In genomic region chr1:61013953-61014667, GRCh38 we compare ENCODE assay signal across 2 cellular contexts.
A peak's percentile ranks its signal among the peaks of the same experiment; 100 is the strongest.
TF ChIP-seq lines count a peak whose summit lies in the region.

No MANE protein-coding gene starts in this region.

TF ChIP-seq in IMR-90, 13 proteins besides CTCF, POLR2A, EP300 and RAD21:
- TF ChIP-seq RFX5 (IDR thresholded peaks at IDR 0.05; ENCODE audit: low read depth, low read length) (no peak), MAFK (IDR thresholded peaks at IDR 0.05; ENCODE audit: low read depth, low read length) (0 out of 2 replicates have a peak, but pooled peaks have one; percentile 5)

TF ChIP-seq in H1, 55 proteins besides CTCF, POLR2A, EP300 and RAD21:
- TF ChIP-seq GTF2F1 (IDR thresholded peaks at IDR 0.05; ENCODE audit: borderline replicate concordance, low read depth, low read length) (no peak), BRCA1 (IDR thresholded peaks at IDR 0.05; ENCODE audit: low read depth, low read length) (no peak), HDAC6 (IDR thresholded peaks at IDR 0.05; ENCODE audit: low read depth, low read length) (no peak), SP2 (IDR thresholded peaks at IDR 0.05; ENCODE audit: low read length) (no peak), TBP (IDR thresholded peaks at IDR 0.05; ENCODE audit: low read depth, low read length) (no peak), TAF1 (IDR thresholded peaks at IDR 0.05; ENCODE audit: low read depth, low read length) (no peak), SAP30 (IDR thresholded peaks at IDR 0.05; ENCODE audit: insufficient read depth, insufficient replicate concordance, low read length) (no peak), CREB1 (IDR thresholded peaks at IDR 0.05) (no peak), SIN3A (conservative IDR thresholded peaks at IDR 0.05 in 1 of 2, IDR thresholded peaks at IDR 0.05 in 1 of 2; ENCODE audit: low read depth in 1 of 2, low read length in 2 of 2) (no peak), SP4 (IDR thresholded peaks at IDR 0.05; ENCODE audit: low read length) (no peak), PHF8 (conservative IDR thresholded peaks at IDR 0.05; ENCODE audit: low read depth, low read length) (no peak), YY1 (IDR thresholded peaks at IDR 0.05; ENCODE audit: low read depth, low read length) (no peak), CTBP2 (IDR thresholded peaks at IDR 0.05; ENCODE audit: borderline replicate concordance, insufficient read depth, insufficient read length, low read length) (no peak), KDM1A (IDR thresholded peaks at IDR 0.05; ENCODE audit: borderline replicate concordance, low read length) (no peak), JUN (IDR thresholded peaks at IDR 0.05; ENCODE audit: low read depth, low read length) (no peak), KDM5A (IDR thresholded peaks at IDR 0.05; ENCODE audit: low read length) (no peak), FOSL1 (IDR thresholded peaks at IDR 0.05; ENCODE audit: insufficient read depth, low read depth, low read length) (no peak)
